ENCODE assay signal across 11 cellular contexts in genomic region chrX:40011483-40012038, GRCh38.
A peak's percentile ranks its signal among the peaks of the same experiment; 100 is the strongest.
DNase-seq lines count a peak whose midpoint lies in the region; ATAC-seq and TF ChIP-seq lines count a peak whose summit lies in the region.
"Had no signal": no experiment of that assay in that cellular context is flagged by ENCODE, and none has a peak within 500 bp of the region (broad histone marks: within the 10 kb centered on the region; RNA-seq: fewer than 3 reads in every experiment).

No MANE protein-coding gene starts in this region.

- peaks cover 19% of the 10 kb centered on the region for H3K27me3 Mint-ChIP-seq in nephron (ENCODE audit: low read depth)

- DNase-seq in left ventricle myocardium inferior (no peak), left cardiac atrium (no peak), body of pancreas (no peak), upper lobe of right lung (no peak), putamen (ENCODE audit: low spot score) (no peak)
- DNase-seq: activated CD4-positive, alpha-beta T cell treated with anti-CD3 and anti-CD28 coated beads, Interleukin-2, amount 50 U/mL, for 4 hours; NCI-H2107; SJCRH30 had no signal

- peak overlapping the region; percentile 59 to 76 (median 72) for H3K4me3 Mint-ChIP-seq in nephron

- peak overlapping the region; percentile 51 to 86 (median 78) for H3K27ac Mint-ChIP-seq in nephron

- no peaks in the 10 kb centered on the region for H3K36me3 ChIP-seq in left ventricle myocardium inferior
- no peaks in the 10 kb centered on the region for H3K36me3 ChIP-seq in body of pancreas (replicated peaks in 1 of 2; ENCODE audit: insufficient read depth in 1 of 2, low read depth in 2 of 2)
- no peaks in the 10 kb centered on the region for H3K36me3 ChIP-seq in upper lobe of right lung
- H3K36me3 ChIP-seq: SJCRH30 had no signal

- no peak for TF ChIP-seq POLR2A in body of pancreas (IDR thresholded peaks at IDR 0.05)

- H3K36me3 Mint-ChIP-seq in nephron (ENCODE audit: low read depth) = no peaks in the 10 kb centered on the region

- H3K4me1 ChIP-seq in left ventricle myocardium inferior (peaks cover 29% of the 10 kb centered on the region), body of pancreas (peaks cover 22% of the 10 kb centered on the region), upper lobe of right lung (peaks cover 13% of the 10 kb centered on the region)
- H3K4me1 ChIP-seq: SJCRH30 had no signal

- H3K4me1 Mint-ChIP-seq in nephron = peaks cover 52% of the 10 kb centered on the region

- intact Hi-C loops in left ventricle myocardium inferior (cut with micrococcal nuclease) (no loop called here), left cardiac atrium (cut with DNase I) (loop anchor here in 1 of 2 donors (5.0 to 10.0 kb wide), 5 partner anchors 86 to 256 kb away; partner anchors contain the start of gene BCOR), body of pancreas (cut with DNase I) (no loop called here), upper lobe of right lung (cut with DNase I) (no loop called here)

- H3K9me3 ChIP-seq in left ventricle myocardium inferior (replicated peaks) (peaks cover 2% of the 10 kb centered on the region), body of pancreas (no peaks in the 10 kb centered on the region), upper lobe of right lung (no peaks in the 10 kb centered on the region)
- H3K9me3 ChIP-seq: SJCRH30 had no signal

- TF ChIP-seq CTCF in left ventricle myocardium inferior (IDR thresholded peaks at IDR 0.05; ENCODE audit: borderline replicate concordance) = no peak
- TF ChIP-seq CTCF in body of pancreas (IDR thresholded peaks at IDR 0.05) = no peak
- TF ChIP-seq CTCF in nephron (IDR thresholded peaks at IDR 0.05; ENCODE audit: unreplicated experiment in 3 of 3) = no peak
- no peak for TF ChIP-seq CTCF in upper lobe of right lung (IDR thresholded peaks at IDR 0.05)

- H3K9me3 Mint-ChIP-seq in nephron = peaks cover 5% of the 10 kb centered on the region

- H3K27me3 ChIP-seq in left ventricle myocardium inferior (ENCODE audit: low read depth) (no peaks in the 10 kb centered on the region), body of pancreas (no peaks in the 10 kb centered on the region), upper lobe of right lung (no peaks in the 10 kb centered on the region)
- H3K27me3 ChIP-seq: SJCRH30 had no signal

- no peak for ATAC-seq in left cardiac atrium
- ATAC-seq in body of pancreas = no peak
- no peak for ATAC-seq in upper lobe of right lung
- no peak for ATAC-seq in HG03457 (IDR thresholded peaks at IDR 0.05; ENCODE audit: unreplicated experiment)
- no peak for ATAC-seq in HG02981 (IDR thresholded peaks at IDR 0.05; ENCODE audit: unreplicated experiment)

- H3K27ac ChIP-seq in left ventricle myocardium inferior (replicated peaks) (peak overlapping the region; percentile 96), body of pancreas (peak overlapping the region in 3 of 4 donors; percentile 86 to 89 (median 87)), upper lobe of right lung (peak overlapping the region; percentile 84)
- H3K27ac ChIP-seq: SJCRH30 had no signal

- 65 to 72% methylated on average over 11 to 15 of the region's 20 CpGs for WGBS in body of pancreas, 2 donors

- H3K4me3 ChIP-seq in left ventricle myocardium inferior (peak overlapping the region; percentile 68), body of pancreas (no peak overlapping the region), upper lobe of right lung (no peak overlapping the region)
- H3K4me3 ChIP-seq: SJCRH30 had no signal
